In the genomic region with DNA sequence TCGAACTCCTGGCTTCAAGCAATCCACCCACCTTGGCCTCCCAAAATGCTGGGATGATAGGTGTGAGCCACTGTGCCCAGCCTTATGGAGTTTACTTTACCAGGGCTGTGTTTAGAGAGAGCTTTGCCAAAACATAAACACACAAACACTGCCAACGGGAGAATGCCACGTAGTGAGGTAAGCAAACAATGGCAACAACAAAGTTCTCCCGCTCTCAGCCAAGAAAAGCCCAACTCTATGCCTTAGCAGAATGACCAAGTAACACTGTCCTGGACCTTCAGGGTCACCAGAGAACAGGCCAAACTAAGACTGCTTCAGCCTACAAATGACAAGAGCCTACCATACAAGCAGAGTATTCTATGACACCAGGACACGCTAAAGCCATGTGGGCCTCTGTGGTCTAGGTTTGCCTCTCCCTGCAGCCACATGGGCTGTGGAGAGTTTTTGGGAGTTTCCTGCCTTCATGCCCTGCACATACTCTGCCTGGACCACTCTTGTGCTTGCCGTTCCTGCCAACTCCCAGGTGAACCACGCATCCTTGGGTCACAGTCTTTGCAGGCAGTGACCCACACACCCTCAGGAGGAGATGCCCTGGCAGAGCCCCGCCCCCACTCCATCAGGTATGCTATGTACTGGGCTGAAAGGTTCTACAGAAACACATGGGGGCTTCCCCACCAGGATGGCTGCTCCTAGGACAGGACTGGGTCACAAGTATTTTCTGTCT, we compare ENCODE assay signal across 20 cellular contexts.
"Had no signal": no experiment of that assay in that cellular context is flagged by ENCODE, and none has a peak within 500 bp of the region (broad histone marks: within the 10 kb centered on the region; RNA-seq: fewer than 3 reads in every experiment).

No MANE protein-coding gene starts in this region.

- H3K4me1 ChIP-seq: body of pancreas, upper lobe of left lung had no signal

- H3K4me1 Mint-ChIP-seq: activated B cell treated with CpG ODN at 0.5 μM for 24 hours; activated CD8-positive, alpha-beta memory T cell treated with anti-CD3 and anti-CD28 coated beads, Interleukin-2, amount 10 ng/mL, durations not matched to agents 7 days and 5 days; immature natural killer cell had no signal

- H3K27me3 Mint-ChIP-seq: activated naive CD8-positive, alpha-beta T cell treated with anti-CD3 and anti-CD28 coated beads, Interleukin-2, amount 10 ng/mL, durations not matched to agents 7 days and 5 days had no signal

- H3K4me3 ChIP-seq: body of pancreas, esophagus squamous epithelium, mucosa of descending colon, testis, upper lobe of left lung had no signal

- DNase-seq: activated B cell treated with CpG ODN at 0.5 μM for 24 hours; activated CD4-positive, alpha-beta memory T cell treated with anti-CD3 and anti-CD28 coated beads for 36 hours; activated CD4-positive, alpha-beta T cell treated with anti-CD3 and anti-CD28 coated beads for 4 hours; activated CD8-positive, alpha-beta memory T cell treated with anti-CD3 and anti-CD28 coated beads, Interleukin-2, amount 10 ng/mL, durations not matched to agents 7 days and 5 days; activated naive CD4-positive, alpha-beta T cell treated with Interleukin-2 at 50 U/mL for 16 hours; activated naive CD8-positive, alpha-beta T cell treated with anti-CD3 and anti-CD28 coated beads, Interleukin-2, amount 10 ng/mL, durations not matched to agents 7 days and 5 days; activated T-cell treated with anti-CD3 and anti-CD28 coated beads, Interleukin-2, amount 50 U/mL, for 1 hour; amygdala; body of pancreas; effector memory CD8-positive, alpha-beta T cell; esophagus squamous epithelium; immature natural killer cell; kidney glomerular epithelial cell; mesenchymal stem cell; mucosa of descending colon; naive B cell; posterior cingulate gyrus; testis; upper lobe of left lung had no signal

- H3K36me3 ChIP-seq: esophagus squamous epithelium, upper lobe of left lung had no signal

- H3K36me3 Mint-ChIP-seq: activated CD4-positive, alpha-beta memory T cell treated with anti-CD3 and anti-CD28 coated beads for 36 hours; activated CD8-positive, alpha-beta memory T cell treated with anti-CD3 and anti-CD28 coated beads, Interleukin-2, amount 10 ng/mL, durations not matched to agents 7 days and 5 days; immature natural killer cell; naive B cell had no signal

- H3K9me3 Mint-ChIP-seq: activated B cell treated with CpG ODN at 0.5 μM for 24 hours; activated CD4-positive, alpha-beta memory T cell treated with anti-CD3 and anti-CD28 coated beads for 36 hours; activated naive CD8-positive, alpha-beta T cell treated with anti-CD3 and anti-CD28 coated beads, Interleukin-2, amount 10 ng/mL, durations not matched to agents 7 days and 5 days; activated T-helper 2 cell treated with anti-CD3 and anti-CD28 coated beads, Interferon-gamma antibody, Interleukin-2, Interleukin-4, amounts not matched to agents 10 μg/mL and 5 μg/mL and 100 μg/mL, durations not matched to agents 14 hours and 24 hours and 36 hours; effector memory CD8-positive, alpha-beta T cell; immature natural killer cell; naive B cell had no signal

- H3K4me3 Mint-ChIP-seq: activated B cell treated with CpG ODN at 0.5 μM for 24 hours; activated CD4-positive, alpha-beta memory T cell treated with anti-CD3 and anti-CD28 coated beads for 36 hours; activated CD8-positive, alpha-beta memory T cell treated with anti-CD3 and anti-CD28 coated beads, Interleukin-2, amount 10 ng/mL, durations not matched to agents 7 days and 5 days; activated naive CD8-positive, alpha-beta T cell treated with anti-CD3 and anti-CD28 coated beads, Interleukin-2, amount 10 ng/mL, durations not matched to agents 7 days and 5 days; effector memory CD8-positive, alpha-beta T cell; immature natural killer cell; naive B cell had no signal

- ATAC-seq: activated CD8-positive, alpha-beta memory T cell treated with anti-CD3 and anti-CD28 coated beads, Interleukin-2, amount 10 ng/mL, durations not matched to agents 7 days and 5 days; body of pancreas; effector memory CD8-positive, alpha-beta T cell; mucosa of descending colon had no signal

- H3K27ac ChIP-seq: body of pancreas, esophagus squamous epithelium, testis, upper lobe of left lung had no signal

- H3K9me3 ChIP-seq: body of pancreas, esophagus squamous epithelium, mucosa of descending colon, testis, upper lobe of left lung had no signal

- H3K27me3 ChIP-seq: body of pancreas, esophagus squamous epithelium, testis, upper lobe of left lung had no signal
